ENCODE assay signal across 8 cellular contexts in genomic region chr16:84117482-84117843, GRCh38. TPM values are rescaled to one million over a fixed set of nuclear protein-coding genes. Genes with fewer than 3 reads are reported as not detected.
DNase-seq lines count a peak whose midpoint lies in the region; ATAC-seq, FAIRE-seq and TF ChIP-seq lines count a peak whose summit lies in the region.

No MANE protein-coding gene starts in this region.

- H3K36me3 ChIP-seq in HUES64 (ENCODE audit: insufficient read depth, low read length) (peaks cover 9% of the 10 kb centered on the region), muscle layer of duodenum (ENCODE audit: control insufficient read depth in 1 of 2, insufficient read depth in 2 of 2, low read length in 2 of 2) (peaks cover 0 to under 1% of the 10 kb centered on the region in 2 donors), tibial artery (peaks cover 0 to 6% (median under 1%) of the 10 kb centered on the region in 3 donors)

- H3K9me3 ChIP-seq in HUES64 (ENCODE audit: insufficient read depth, low read depth, low read length) = no peaks in the 10 kb centered on the region
- no peaks in the 10 kb centered on the region for H3K9me3 ChIP-seq in muscle layer of duodenum (ENCODE audit: control insufficient read depth in 1 of 2, low read length in 2 of 2)
- H3K9me3 ChIP-seq in tibial artery = no peaks in the 10 kb centered on the region

- intact Hi-C loops in tibial artery (cut with DNase I; ENCODE audit: low total_unique reads) = no loop called here

- peak overlapping the region; percentile 86 for H3K4me3 ChIP-seq in HUES64 (ENCODE audit: low read length)
- H3K4me3 ChIP-seq in epithelial cell of esophagus (ENCODE audit: low read length) = peak overlapping the region; percentile 77
- H3K4me3 ChIP-seq in muscle layer of duodenum (ENCODE audit: low read depth in 1 of 2, low read length in 2 of 2) = peak overlapping the region; percentile 95
- peak overlapping the region; percentile 85 to 93 for H3K4me3 ChIP-seq in tibial artery

- no peak for FAIRE-seq in GM18507 (lab: Jason Lieb, UNC)

- H3K27me3 ChIP-seq in HUES64 (ENCODE audit: insufficient read depth, low read length) (no peaks in the 10 kb centered on the region), muscle layer of duodenum (ENCODE audit: low read depth, low read length) (no peaks in the 10 kb centered on the region), tibial artery (no peaks in the 10 kb centered on the region)

- peak overlapping the region; percentile 82 for H3K27ac ChIP-seq in HUES64 (ENCODE audit: low read depth, low read length)
- peak overlapping the region; percentile 89 for H3K27ac ChIP-seq in muscle layer of duodenum (ENCODE audit: low read length)
- H3K27ac ChIP-seq in tibial artery = peak overlapping the region; percentile 88 to 90

- no peak for ATAC-seq in GM18520 (IDR thresholded peaks at IDR 0.05; ENCODE audit: unreplicated experiment)

- H3K4me1 ChIP-seq in HUES64 (ENCODE audit: insufficient read depth, low read length) (peaks cover 9% of the 10 kb centered on the region; the same call in 1 of the 2 replicates), muscle layer of duodenum (ENCODE audit: control insufficient read depth in 1 of 2, insufficient read depth in 2 of 2, low read length in 2 of 2) (peaks cover 9 to 21% of the 10 kb centered on the region in 2 donors), tibial artery (peaks cover 0 to 28% (median 21%) of the 10 kb centered on the region in 4 donors)

- 6% methylated on average over 12 of the region's 13 CpGs for WGBS in HUES64

- TF ChIP-seq CTCF in epithelial cell of esophagus (IDR thresholded peaks at IDR 0.05; ENCODE audit: insufficient read depth, low read depth, low read length, missing control alignments) (no peak), tibial artery (IDR thresholded peaks at IDR 0.05) (no peak)

- H3K9ac ChIP-seq in HUES64 (ENCODE audit: low read depth, low read length) = peak overlapping the region; percentile 93

- DNase-seq in GM18507 (ENCODE audit: extremely low spot score, insufficient read length, low read depth) = peak; percentile 18
- DNase-seq in activated CD4-positive, alpha-beta T cell treated with anti-CD3 and anti-CD28 coated beads for 4 hours = peak; percentile 26 to 42
- peak; percentile 29 for DNase-seq in epithelial cell of esophagus (ENCODE audit: low read depth)
- no peak for DNase-seq in tibial artery
- DNase-seq in NCI-H1930 (lab: John Stamatoyannopoulos, UW) = no peak

RNA-seq across cellular contexts. Expression of gene MBTPS1, which starts 0.7 kb away (rescaled TPM):
- 31.9 TPM for polyA plus RNA-seq in HUES64 (2013, experiment 1 of 2)
- 33.9 TPM for polyA plus RNA-seq in HUES64 (2013, experiment 2 of 2)

RNA-seq across cellular contexts. Expression of gene HSDL1, which starts 27.5 kb away (rescaled TPM):
- 33.3 TPM for polyA plus RNA-seq in HUES64 (2013, experiment 1 of 2)
- polyA plus RNA-seq in HUES64 (2013, experiment 2 of 2) = 39.2 TPM

RNA-seq across cellular contexts. Expression of gene DNAAF1, which starts 27.6 kb away (rescaled TPM):
- polyA plus RNA-seq in HUES64 (2013, experiment 1 of 2) = not detected
- polyA plus RNA-seq in HUES64 (2013, experiment 2 of 2) = not detected

Comparison
In these comparisons a context has a peak if more than half of its experiments do, and no peak if none do; other contexts are left out.
1. DNase-seq: peak in GM18507 (single experiment), activated CD4-positive, alpha-beta T cell treated with anti-CD3 and anti-CD28 coated beads for 4 hours (2 of 2) and epithelial cell of esophagus (single experiment); none in tibial artery (0 of 2) and NCI-H1930 (0 of 2).
2. Peak in every context shown above with its lines, with median percentiles within 50 percentile points of each other: H3K27ac ChIP-seq and H3K4me3 ChIP-seq.